22 cellular contexts compared by ENCODE assay signal in the genomic region with DNA sequence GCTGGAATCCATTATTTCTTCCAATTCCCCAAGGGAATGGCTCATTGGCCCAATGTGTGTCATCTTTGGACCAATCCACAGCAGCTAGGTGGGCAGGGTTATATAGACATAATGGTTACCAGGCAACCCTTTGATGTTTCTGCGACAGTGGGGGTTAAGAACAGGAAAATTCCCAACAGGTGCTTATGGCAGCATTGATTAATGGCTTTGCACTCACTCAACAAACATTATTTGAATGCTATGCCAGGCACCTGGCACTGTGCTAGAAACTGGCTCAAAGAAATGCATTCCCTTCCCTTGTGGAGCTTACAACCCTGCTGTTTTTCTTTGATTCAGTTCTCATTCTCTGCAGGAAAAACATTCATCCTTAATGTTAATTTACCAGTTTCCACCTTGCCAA.
"Had no signal": no experiment of that assay in that cellular context is flagged by ENCODE, and none has a peak within 500 bp of the region (broad histone marks: within the 10 kb centered on the region; RNA-seq: fewer than 3 reads in every experiment).

No MANE protein-coding gene starts in this region.

- H3K36me3 Mint-ChIP-seq: immature natural killer cell; naive thymus-derived CD4-positive, alpha-beta T cell; stimulated activated effector memory CD8-positive, alpha-beta T cell treated with anti-CD3 and anti-CD28 coated beads, Interleukin-12 subunit alpha, Interleukin-12 subunit beta, amount 100 ng/mL, for 72 hours had no signal

- DNase-seq: activated B cell treated with CpG ODN at 0.5 μM for 24 hours; activated CD4-positive, alpha-beta T cell treated with anti-CD3 and anti-CD28 coated beads for 36 hours; activated CD4-positive, alpha-beta T cell treated with anti-CD3 and anti-CD28 coated beads, Interleukin-2, amount 50 U/mL, for 4 hours; activated CD8-positive, alpha-beta memory T cell treated with anti-CD3 and anti-CD28 coated beads for 24 hours; activated CD8-positive, alpha-beta memory T cell treated with anti-CD3 and anti-CD28 coated beads, Interleukin-2, amount 50 U/mL, for 4 hours; activated naive CD4-positive, alpha-beta T cell treated with Interleukin-2 at 50 U/mL for 16 hours; activated T-cell treated with anti-CD3 and anti-CD28 coated beads, Interleukin-2, amount 50 U/mL, for 24 hours; amygdala; foreskin keratinocyte; immature natural killer cell; naive thymus-derived CD4-positive, alpha-beta T cell; occipital lobe; posterior cingulate gyrus; right lobe of liver; small intestine; stimulated activated CD4-positive, alpha-beta T cell treated with anti-CD3 and anti-CD28 coated beads, Interleukin-2, amount 100 ng/mL, for 24 hours; stimulated activated naive CD8-positive, alpha-beta T cell treated with anti-CD3 and anti-CD28 coated beads, Interleukin-15, amount 100 ng/mL, for 72 hours; tibial artery had no signal

- H3K27me3 Mint-ChIP-seq: activated B cell treated with CpG ODN at 0.5 μM for 24 hours; activated CD4-positive, alpha-beta T cell treated with anti-CD3 and anti-CD28 coated beads for 36 hours; activated T-cell treated with anti-CD3 and anti-CD28 coated beads, Interleukin-2, amount 50 U/mL, for 24 hours; naive thymus-derived CD4-positive, alpha-beta T cell; stimulated activated naive CD8-positive, alpha-beta T cell treated with anti-CD3 and anti-CD28 coated beads, Interleukin-15, amount 100 ng/mL, for 72 hours had no signal

- H3K4me3 Mint-ChIP-seq: activated B cell treated with CpG ODN at 0.5 μM for 24 hours; activated CD4-positive, alpha-beta T cell treated with anti-CD3 and anti-CD28 coated beads for 36 hours; activated T-cell treated with anti-CD3 and anti-CD28 coated beads, Interleukin-2, amount 50 U/mL, for 24 hours; activated T-helper 17 cell treated with anti-CD3 and anti-CD28 coated beads, Interleukin-2, amount 50 U/mL, for 72 hours; immature natural killer cell; naive thymus-derived CD4-positive, alpha-beta T cell; neural crest cell; stimulated activated effector memory CD8-positive, alpha-beta T cell treated with anti-CD3 and anti-CD28 coated beads, Interleukin-12 subunit alpha, Interleukin-12 subunit beta, amount 100 ng/mL, for 72 hours; stimulated activated naive CD8-positive, alpha-beta T cell treated with anti-CD3 and anti-CD28 coated beads, Interleukin-15, amount 100 ng/mL, for 72 hours had no signal

- H3K27ac Mint-ChIP-seq: activated B cell treated with CpG ODN at 0.5 μM for 24 hours; activated CD4-positive, alpha-beta T cell treated with anti-CD3 and anti-CD28 coated beads for 36 hours; activated T-cell treated with anti-CD3 and anti-CD28 coated beads, Interleukin-2, amount 50 U/mL, for 24 hours; activated T-helper 17 cell treated with anti-CD3 and anti-CD28 coated beads, Interleukin-2, amount 50 U/mL, for 72 hours; immature natural killer cell; naive thymus-derived CD4-positive, alpha-beta T cell; stimulated activated effector memory CD8-positive, alpha-beta T cell treated with anti-CD3 and anti-CD28 coated beads, Interleukin-12 subunit alpha, Interleukin-12 subunit beta, amount 100 ng/mL, for 72 hours; stimulated activated naive CD8-positive, alpha-beta T cell treated with anti-CD3 and anti-CD28 coated beads, Interleukin-15, amount 100 ng/mL, for 72 hours had no signal

- H3K4me1 Mint-ChIP-seq: activated B cell treated with CpG ODN at 0.5 μM for 24 hours; activated CD4-positive, alpha-beta T cell treated with anti-CD3 and anti-CD28 coated beads for 36 hours; activated T-helper 17 cell treated with anti-CD3 and anti-CD28 coated beads, Interleukin-2, amount 50 U/mL, for 72 hours; immature natural killer cell; naive thymus-derived CD4-positive, alpha-beta T cell; stimulated activated effector memory CD8-positive, alpha-beta T cell treated with anti-CD3 and anti-CD28 coated beads, Interleukin-12 subunit alpha, Interleukin-12 subunit beta, amount 100 ng/mL, for 72 hours; stimulated activated naive CD8-positive, alpha-beta T cell treated with anti-CD3 and anti-CD28 coated beads, Interleukin-15, amount 100 ng/mL, for 72 hours had no signal

- ATAC-seq: activated CD4-positive, alpha-beta T cell treated with anti-CD3 and anti-CD28 coated beads for 36 hours; activated T-helper 17 cell treated with anti-CD3 and anti-CD28 coated beads, Interleukin-2, amount 50 U/mL, for 72 hours; foreskin keratinocyte; left lobe of liver; naive thymus-derived CD4-positive, alpha-beta T cell; right lobe of liver; stimulated activated effector memory CD8-positive, alpha-beta T cell treated with anti-CD3 and anti-CD28 coated beads, Interleukin-12 subunit alpha, Interleukin-12 subunit beta, amount 100 ng/mL, for 72 hours; stimulated activated naive CD8-positive, alpha-beta T cell treated with anti-CD3 and anti-CD28 coated beads, Interleukin-15, amount 100 ng/mL, for 72 hours had no signal
